In genomic region chr4:3765271-3766206, GRCh38 we compare ENCODE assay signal across 8 cellular contexts.
DNase-seq lines count a peak whose midpoint lies in the region; ATAC-seq and TF ChIP-seq lines count a peak whose summit lies in the region.

No MANE protein-coding gene starts in this region.

- H3K27me3 Mint-ChIP-seq in stimulated activated naive CD8-positive, alpha-beta T cell treated with anti-CD3 and anti-CD28 coated beads, Interleukin-15, amount 100 ng/mL, for 72 hours: peaks cover 61% of the 10 kb centered on the region

- DNase-seq in AG09309 (ENCODE audit: low read depth) (peak; percentile 4), NCI-H1694 (lab: John Stamatoyannopoulos, UW) (no peak), NCI-H1436 treated with DMSO at 0.1 percent for 48 hours (lab: John Stamatoyannopoulos, UW) (no peak)
- peak in 1 of 2 donors; percentile 17 for DNase-seq in stimulated activated naive CD8-positive, alpha-beta T cell treated with anti-CD3 and anti-CD28 coated beads, Interleukin-15, amount 100 ng/mL, for 72 hours

- TF ChIP-seq CTCF in AG09309 (IDR thresholded peaks at IDR 0.05; ENCODE audit: control insufficient read depth, insufficient read depth, low read depth, low read length, missing control alignments): no peak

- H3K4me1 ChIP-seq in HUES48 (ENCODE audit: control insufficient read depth, insufficient read depth, low read length) (peaks cover 2% of the 10 kb centered on the region; the same call in 1 of the 2 replicates), iPS-18a (ENCODE audit: control insufficient read depth, low read depth, low read length) (peaks cover 5% of the 10 kb centered on the region)

- no peaks in the 10 kb centered on the region for H3K9me3 ChIP-seq in HUES48 (ENCODE audit: control insufficient read depth, insufficient read depth, low read length)
- no peaks in the 10 kb centered on the region for H3K9me3 ChIP-seq in iPS-18a (ENCODE audit: control insufficient read depth, low read depth, low read length)

- peak; percentile 51 for ATAC-seq in stimulated activated naive CD8-positive, alpha-beta T cell treated with anti-CD3 and anti-CD28 coated beads, Interleukin-15, amount 100 ng/mL, for 72 hours
- no peak for ATAC-seq in HG03039 (IDR thresholded peaks at IDR 0.05; ENCODE audit: unreplicated experiment)

- H3K9ac ChIP-seq in HUES48 (ENCODE audit: low read depth, low read length) (no peak overlapping the region), iPS-18a (ENCODE audit: low read length) (no peak overlapping the region)

- H3K36me3 ChIP-seq in HUES48 (ENCODE audit: control insufficient read depth, insufficient read depth, low read length): no peaks in the 10 kb centered on the region
- no peaks in the 10 kb centered on the region for H3K36me3 ChIP-seq in iPS-18a (ENCODE audit: control insufficient read depth, low read depth, low read length)

- H3K4me1 Mint-ChIP-seq in stimulated activated naive CD8-positive, alpha-beta T cell treated with anti-CD3 and anti-CD28 coated beads, Interleukin-15, amount 100 ng/mL, for 72 hours: peaks cover 14% of the 10 kb centered on the region

- no peak overlapping the region for H3K27ac ChIP-seq in HUES48 (ENCODE audit: low read depth, low read length)
- H3K27ac ChIP-seq in angular gyrus (ENCODE audit: low read depth, low read length): peak overlapping the region; percentile 45
- no peak overlapping the region for H3K27ac ChIP-seq in iPS-18a (ENCODE audit: low read length)

- H3K4me3 Mint-ChIP-seq in stimulated activated naive CD8-positive, alpha-beta T cell treated with anti-CD3 and anti-CD28 coated beads, Interleukin-15, amount 100 ng/mL, for 72 hours: no peak overlapping the region

- no peak overlapping the region for H3K27ac Mint-ChIP-seq in stimulated activated naive CD8-positive, alpha-beta T cell treated with anti-CD3 and anti-CD28 coated beads, Interleukin-15, amount 100 ng/mL, for 72 hours

- no peaks in the 10 kb centered on the region for H3K9me3 Mint-ChIP-seq in stimulated activated naive CD8-positive, alpha-beta T cell treated with anti-CD3 and anti-CD28 coated beads, Interleukin-15, amount 100 ng/mL, for 72 hours

- H3K4me3 ChIP-seq in AG09309 (ENCODE audit: control insufficient read depth, low read depth, low read length) (peak overlapping the region; percentile 36), HUES48 (ENCODE audit: low read depth, low read length) (peak overlapping the region; percentile 64), iPS-18a (ENCODE audit: low read length) (peak overlapping the region; percentile 61)

- H3K27me3 ChIP-seq in HUES48 (ENCODE audit: control insufficient read depth, insufficient read depth, low read length) (peaks cover 39% of the 10 kb centered on the region), iPS-18a (ENCODE audit: control insufficient read depth, insufficient read depth, low read length) (peaks cover 48% of the 10 kb centered on the region)
